1 cellular context compared by ENCODE assay signal in the genomic region with DNA sequence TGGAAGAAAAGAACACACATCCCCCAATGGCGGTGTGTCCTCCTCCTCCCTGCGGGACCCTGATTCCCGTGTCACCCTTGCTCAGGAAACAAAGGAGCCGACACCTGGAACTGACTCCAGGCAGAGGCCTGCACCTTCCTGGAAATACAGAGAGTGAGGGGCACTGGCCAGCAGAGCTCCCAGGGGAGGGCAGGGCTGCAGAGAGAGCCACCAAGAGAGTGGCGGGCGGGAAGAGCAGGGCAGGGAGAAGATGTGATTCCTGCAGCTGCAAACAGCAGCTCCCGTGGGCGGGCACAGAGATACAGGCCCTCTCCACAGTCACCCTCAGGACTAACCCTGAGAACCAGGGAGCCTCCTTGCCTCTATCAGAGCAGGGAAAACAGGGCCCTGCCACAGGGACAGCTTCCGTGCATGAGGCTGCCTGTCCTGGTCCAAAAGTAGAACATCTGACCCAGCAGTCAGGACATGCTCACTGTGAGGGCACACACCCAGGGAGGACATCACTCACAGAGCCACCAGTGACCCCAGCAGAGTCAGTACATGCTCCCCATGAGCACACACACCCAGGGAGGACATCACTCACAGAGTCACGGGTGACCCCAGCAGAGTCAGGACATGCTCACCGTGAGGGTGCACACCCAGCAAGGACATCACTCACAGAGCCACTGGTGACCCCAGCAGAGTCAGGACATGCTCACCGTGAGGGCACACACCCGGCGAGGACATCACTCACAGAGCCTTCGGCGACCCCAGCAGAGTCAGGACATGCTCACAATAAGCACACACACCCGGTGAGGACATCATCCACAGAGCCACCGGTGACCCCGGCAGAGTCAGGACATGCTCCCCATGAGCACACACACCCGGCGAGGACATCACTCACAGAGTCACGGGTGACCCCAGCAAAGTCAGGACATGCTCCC.
TF ChIP-seq lines count a peak whose summit lies in the region.

No MANE protein-coding gene starts in this region.

TF ChIP-seq in H1, 55 proteins besides CTCF, POLR2A, EP300 and RAD21:
- TF ChIP-seq JUN (IDR thresholded peaks at IDR 0.05; ENCODE audit: low read depth, low read length) (no peak), CHD2 (IDR thresholded peaks at IDR 0.05; ENCODE audit: low read length) (no peak), CTBP2 (IDR thresholded peaks at IDR 0.05; ENCODE audit: borderline replicate concordance, insufficient read depth, insufficient read length, low read length) (no peak), SP1 (IDR thresholded peaks at IDR 0.05; ENCODE audit: low read depth, low read length) (no peak), CREB1 (IDR thresholded peaks at IDR 0.05) (no peak), CBX8 (IDR thresholded peaks at IDR 0.05; ENCODE audit: borderline replicate concordance, low read depth, low read length) (no peak), RNF2 (IDR thresholded peaks at IDR 0.05; ENCODE audit: borderline replicate concordance, low read depth, low read length, missing control alignments, poor library complexity, severe bottlenecking) (no peak), TEAD4 (IDR thresholded peaks at IDR 0.05; ENCODE audit: low read depth, low read length) (no peak), KDM4A (IDR thresholded peaks at IDR 0.05; ENCODE audit: low read depth, low read length, severe bottlenecking) (no peak), GTF2F1 (IDR thresholded peaks at IDR 0.05; ENCODE audit: borderline replicate concordance, low read depth, low read length) (no peak), CBX5 (IDR thresholded peaks at IDR 0.05; ENCODE audit: low read depth, low read length) (no peak), KDM5A (IDR thresholded peaks at IDR 0.05; ENCODE audit: low read length) (no peak), CHD1 (IDR thresholded peaks at IDR 0.05; ENCODE audit: low read depth, low read length) (no peak), RFX5 (IDR thresholded peaks at IDR 0.05; ENCODE audit: borderline replicate concordance, low read depth, low read length) (no peak), TAF7 (optimal IDR thresholded peaks at IDR 0.05; ENCODE audit: borderline replicate concordance, low read depth, low read length) (no peak), TAF1 (IDR thresholded peaks at IDR 0.05; ENCODE audit: low read depth, low read length) (no peak)
- TF ChIP-seq, protein P1, sequence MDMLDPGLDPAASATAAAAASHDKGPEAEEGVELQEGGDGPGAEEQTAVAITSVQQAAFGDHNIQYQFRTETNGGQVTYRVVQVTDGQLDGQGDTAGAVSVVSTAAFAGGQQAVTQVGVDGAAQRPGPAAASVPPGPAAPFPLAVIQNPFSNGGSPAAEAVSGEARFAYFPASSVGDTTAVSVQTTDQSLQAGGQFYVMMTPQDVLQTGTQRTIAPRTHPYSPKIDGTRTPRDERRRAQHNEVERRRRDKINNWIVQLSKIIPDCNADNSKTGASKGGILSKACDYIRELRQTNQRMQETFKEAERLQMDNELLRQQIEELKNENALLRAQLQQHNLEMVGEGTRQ (IDR thresholded peaks at IDR 0.05; ENCODE audit: low read length): no peak
